Comparison of ENCODE assay signal across 1 cellular context in genomic region chr19:35776102-35776788, GRCh38.
TF ChIP-seq lines count a peak whose summit lies in the region.

No MANE protein-coding gene starts in this region.

TF ChIP-seq in H1, 55 proteins besides CTCF, POLR2A, EP300 and RAD21:
- TF ChIP-seq KDM1A (IDR thresholded peaks at IDR 0.05; ENCODE audit: borderline replicate concordance, low read length) (peak; percentile 78; the same call in 1 of the 2 replicates), SP4 (IDR thresholded peaks at IDR 0.05; ENCODE audit: low read length) (no peak), SIN3A (conservative IDR thresholded peaks at IDR 0.05 in 1 of 2, IDR thresholded peaks at IDR 0.05 in 1 of 2; ENCODE audit: low read depth in 1 of 2, low read length in 2 of 2) (no peak), MAFK (IDR thresholded peaks at IDR 0.05; ENCODE audit: low read depth, low read length) (no peak), CEBPB (IDR thresholded peaks at IDR 0.05; ENCODE audit: low read depth, low read length) (no peak), ATF3 (IDR thresholded peaks at IDR 0.05; ENCODE audit: insufficient read depth, low read depth, low read length) (no peak), CBX8 (IDR thresholded peaks at IDR 0.05; ENCODE audit: borderline replicate concordance, low read depth, low read length) (no peak), SIX5 (IDR thresholded peaks at IDR 0.05; ENCODE audit: low read depth, low read length) (no peak)
TF ChIP-seq in H1: peak in this region for 1.
